Comparison of ENCODE assay signal across 9 cellular contexts in the genomic region with DNA sequence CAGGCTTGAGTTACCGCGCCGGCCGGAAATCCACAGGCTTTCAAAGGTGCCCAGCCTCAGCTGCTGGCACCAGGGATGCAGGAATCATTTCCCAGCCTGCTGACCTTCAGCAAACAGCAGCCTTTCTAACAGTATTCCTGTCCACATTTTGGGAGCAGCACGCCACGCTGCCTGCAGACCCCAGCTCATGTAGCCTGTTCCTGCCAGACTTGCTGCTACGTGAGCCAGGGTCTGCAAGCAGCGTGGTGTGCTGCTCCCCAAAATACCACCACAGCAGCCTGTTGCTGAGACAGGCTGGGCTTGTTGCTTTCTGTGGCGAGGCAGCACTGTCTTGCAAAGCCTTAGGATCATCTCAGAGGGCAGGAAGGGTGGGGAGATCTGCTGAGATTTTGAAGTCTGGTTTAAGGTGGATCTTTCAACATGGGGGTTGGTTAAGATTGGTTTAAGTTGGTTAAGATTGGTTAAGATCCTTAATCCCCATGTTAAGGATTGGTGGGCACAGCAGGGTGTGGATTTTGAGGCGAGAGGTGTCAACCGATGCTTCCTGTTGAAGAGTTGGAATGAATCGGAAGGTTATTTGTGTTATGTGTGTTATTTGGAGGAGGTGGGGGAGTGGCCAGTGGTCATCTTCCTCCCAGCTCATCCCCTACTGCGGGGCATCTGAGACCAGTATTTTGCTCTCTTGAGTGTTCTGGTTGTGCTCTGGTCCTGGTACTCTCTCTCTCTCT. TPM values are rescaled to one million over a fixed set of nuclear protein-coding genes. Genes with fewer than 3 reads are reported as not detected.
DNase-seq lines count a peak whose midpoint lies in the region; ATAC-seq, FAIRE-seq and TF ChIP-seq lines count a peak whose summit lies in the region.
"Had no signal": no experiment of that assay in that cellular context is flagged by ENCODE, and none has a peak within 500 bp of the region (broad histone marks: within the 10 kb centered on the region; RNA-seq: fewer than 3 reads in every experiment).

No MANE protein-coding gene starts in this region.

- H3K9me3 ChIP-seq in K562 (replicated peaks; ENCODE audit: control insufficient read depth, insufficient read depth, low read depth, low read length) (no peaks in the 10 kb centered on the region), suprapubic skin (no peaks in the 10 kb centered on the region)

- DNase-seq in NCI-H748 (lab: John Stamatoyannopoulos, UW; ENCODE audit: unreplicated experiment) (peak; percentile 27), NCI-H748 treated with DMSO at 0.1 percent for 48 hours (lab: John Stamatoyannopoulos, UW) (no peak), K562 (ENCODE audit: extremely low read depth in 1 of 4, low spot score in 3 of 4) (no peak), left kidney (ENCODE audit: low read depth, low spot score) (peak; percentile 80), suprapubic skin (ENCODE audit: low spot score in 2 of 2) (no peak), T-helper 9 cell (no peak), NCI-H1092 treated with DMSO at 0.1 percent for 48 hours (lab: John Stamatoyannopoulos, UW) (no peak)
- DNase-seq: GOT3 had no signal

- peak overlapping the region in 1 of 2 experiments; percentile 83; a peak in 2 of 4 replicates for H3K9ac ChIP-seq in K562 (ENCODE audit: insufficient read depth in 1 of 2, low read depth in 2 of 2, low read length in 2 of 2)

- H3K4me3 ChIP-seq in K562 = no peak overlapping the region
- H3K4me3 ChIP-seq in suprapubic skin = peak overlapping the region; percentile 25

- CTCF ChIA-PET in K562 (lab: Yijun Ruan, JAX; ENCODE audit: low intra/inter-chr PET ratio) = interaction anchor here (0.5 to 2.4 kb wide), 8 partner anchors 13 to 767 kb away, joined by 3 to 22 read pairs (median 4); no protein-coding TSS in a partner anchor

- intact Hi-C loops in K562 (cut with micrococcal nuclease) = loop anchor here (1.0 to 5.0 kb wide), 4 partner anchors 35 to 121 kb away; no protein-coding TSS in a partner anchor

- H3K27me3 ChIP-seq in K562 (ENCODE audit: control insufficient read depth in 2 of 2, insufficient read depth in 2 of 2, low read length in 2 of 2) (no peaks in the 10 kb centered on the region), suprapubic skin (no peaks in the 10 kb centered on the region)

- no peaks in the 10 kb centered on the region for H3K79me2 ChIP-seq in K562 (ENCODE audit: control insufficient read depth, insufficient read depth, low read length)

- no peaks in the 10 kb centered on the region for H4K20me1 ChIP-seq in K562 (replicated peaks; ENCODE audit: control insufficient read depth, insufficient read depth, low read length)

- H3K4me1 ChIP-seq in K562 (replicated peaks in 1 of 2; ENCODE audit: control insufficient read depth in 2 of 2, insufficient read depth in 2 of 2, low read length in 2 of 2) (peaks cover 24 to 51% of the 10 kb centered on the region in 2 experiments; a peak in 4 of 5 replicates), suprapubic skin (peaks cover 23% of the 10 kb centered on the region)

- H3K9me1 ChIP-seq in K562 (ENCODE audit: control insufficient read depth, insufficient read depth, low read length) = peaks cover 5% of the 10 kb centered on the region

- H3K36me3 ChIP-seq in K562 (ENCODE audit: control insufficient read depth, insufficient read depth, low read length) (no peaks in the 10 kb centered on the region), suprapubic skin (peaks cover 16% of the 10 kb centered on the region)

- no peak for TF ChIP-seq RAD21 in K562 (CRISPR knock-in tag; conservative IDR thresholded peaks at IDR 0.05 in 1 of 2, IDR thresholded peaks at IDR 0.05 in 1 of 2)

- WGBS in K562 (ENCODE audit: insufficient coverage, low coverage, missing lambda C conversion rate) = 69% methylated on average over 13 of the region's 13 CpGs
- 89% methylated on average over 10 of the region's 13 CpGs for WGBS in suprapubic skin

- peak overlapping the region; percentile 43; the same call in 1 of the 2 replicates for H3K4me2 ChIP-seq in K562 (ENCODE audit: insufficient read depth, low read length)

- no peak for ATAC-seq in K562
- no peak for ATAC-seq in HG03095 (IDR thresholded peaks at IDR 0.05; ENCODE audit: unreplicated experiment)

- FAIRE-seq in K562 (lab: Jason Lieb, UNC) = peak; percentile 6

- TF ChIP-seq CTCF in K562 (IDR thresholded peaks at IDR 0.05 in 2 of 3, conservative IDR thresholded peaks at IDR 0.05 in 1 of 3; ENCODE audit: insufficient read depth in 2 of 3, low read depth in 1 of 3, low read length in 3 of 3) (no peak), suprapubic skin (IDR thresholded peaks at IDR 0.05) (no peak)

- H3K27ac ChIP-seq in K562 (ENCODE audit: extremely low read depth, low read depth, low read length) = no peak overlapping the region
- no peak overlapping the region for H3K27ac ChIP-seq in suprapubic skin

- no TSS peak for BruUV-seq in K562 (replicated peaks; lab: Mats Ljungman, UMichigan)

- TF ChIP-seq EP300 in K562 (IDR thresholded peaks at IDR 0.05; ENCODE audit: low read length) (no peak), suprapubic skin (IDR thresholded peaks at IDR 0.05) (no peak)

- POLR2A ChIA-PET in K562 (lab: Yijun Ruan, JAX) = interaction anchor here (0.6 to 1.3 kb wide), 7 partner anchors 10 to 1685 kb away, joined by 3 to 5 read pairs (median 3); no protein-coding TSS in a partner anchor

- in situ Hi-C loops in K562 (cut with MboI) = loop anchor here (5.0 kb wide), 1 partner anchor 130 kb away; a partner anchor contains a TSS

- TF ChIP-seq POLR2A in K562 (conservative IDR thresholded peaks at IDR 0.05) (no peak), suprapubic skin (IDR thresholded peaks at IDR 0.05) (no peak)

- H2AFZ ChIP-seq in K562 (ENCODE audit: low read depth, low read length) = peak overlapping the region; percentile 74

TF ChIP-seq in K562, 482 proteins besides CTCF, POLR2A, EP300 and RAD21 (continues in another document):
- TF ChIP-seq MECOM (CRISPR knock-in tag; IDR thresholded peaks at IDR 0.05) (peak; percentile 32; the same call in 1 of the 2 replicates), SNRNP70 (optimal IDR thresholded peaks at IDR 0.05; ENCODE audit: low read depth, low read length) (no peak)
- TF ChIP-seq, protein P1, sequence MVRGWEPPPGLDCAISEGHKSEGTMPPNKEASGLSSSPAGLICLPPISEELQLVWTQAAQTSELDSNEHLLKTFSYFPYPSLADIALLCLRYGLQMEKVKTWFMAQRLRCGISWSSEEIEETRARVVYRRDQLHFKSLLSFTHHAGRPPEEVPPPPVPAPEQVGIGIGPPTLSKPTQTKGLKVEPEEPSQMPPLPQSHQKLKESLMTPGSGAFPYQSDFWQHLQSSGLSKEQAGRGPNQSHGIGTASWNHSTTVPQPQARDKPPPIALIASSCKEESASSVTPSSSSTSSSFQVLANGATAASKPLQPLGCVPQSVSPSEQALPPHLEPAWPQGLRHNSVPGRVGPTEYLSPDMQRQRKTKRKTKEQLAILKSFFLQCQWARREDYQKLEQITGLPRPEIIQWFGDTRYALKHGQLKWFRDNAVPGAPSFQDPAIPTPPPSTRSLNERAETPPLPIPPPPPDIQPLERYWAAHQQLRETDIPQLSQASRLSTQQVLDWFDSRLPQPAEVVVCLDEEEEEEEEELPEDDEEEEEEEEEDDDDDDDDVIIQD (CRISPR knock-in tag; IDR thresholded peaks at IDR 0.05) = no peak
- TF ChIP-seq, protein P2, sequence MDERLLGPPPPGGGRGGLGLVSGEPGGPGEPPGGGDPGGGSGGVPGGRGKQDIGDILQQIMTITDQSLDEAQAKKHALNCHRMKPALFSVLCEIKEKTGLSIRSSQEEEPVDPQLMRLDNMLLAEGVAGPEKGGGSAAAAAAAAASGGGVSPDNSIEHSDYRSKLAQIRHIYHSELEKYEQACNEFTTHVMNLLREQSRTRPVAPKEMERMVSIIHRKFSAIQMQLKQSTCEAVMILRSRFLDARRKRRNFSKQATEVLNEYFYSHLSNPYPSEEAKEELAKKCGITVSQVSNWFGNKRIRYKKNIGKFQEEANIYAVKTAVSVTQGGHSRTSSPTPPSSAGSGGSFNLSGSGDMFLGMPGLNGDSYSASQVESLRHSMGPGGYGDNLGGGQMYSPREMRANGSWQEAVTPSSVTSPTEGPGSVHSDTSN (CRISPR knock-in tag; IDR thresholded peaks at IDR 0.05; ENCODE audit: low read depth) = no peak
- TF ChIP-seq, protein P2 (tag; conservative IDR thresholded peaks at IDR 0.05; ENCODE audit: low read depth) = no peak

RNA-seq across cellular contexts. Expression of a gene that starts 12.9 kb away (rescaled TPM):
- 2.2 and 5.8 TPM in 2 replicates for total RNA-seq in K562 (2011; cell fraction: chromatin; rRNA removed; ENCODE audit: low replicate concordance)
- total RNA-seq in K562 (2011; cell fraction: nucleolus; rRNA removed) = 5.3 and 5.8 TPM in 2 replicates
- 3.4 and 3.7 TPM in 2 replicates for total RNA-seq in K562 (2011; cell fraction: nucleoplasm; rRNA removed)
- total RNA-seq in K562 (2014; rRNA removed) (0.32 and 0.33 TPM in 2 replicates), K562 (2014; rRNA removed; fragmentation: Illumina TruSeq; extraction: Trizol) (0.25 and 0.32 TPM in 2 replicates), K562 (2015; rRNA removed; fragmentation: Illumina TruSeq; extraction: Trizol) (0.23 and 0.36 TPM in 2 replicates), K562 (2021) (0.71 and 0.81 TPM in 2 replicates), suprapubic skin (10 to 100 TPM; 18.1 to 50.5 (median 27.7) TPM)
- polyA plus RNA-seq in K562 (2011; rRNA removed) (0.29 and 1.6 TPM in 2 replicates), K562 (2014; fragmentation: Illumina TruSeq; extraction: Trizol) (0.17 and 0.52 TPM in 2 replicates), K562 (2014; fragmentation: Nextera tagmentation; extraction: Ambion mirVana) (under 1 TPM; 0.06 TPM), K562 (2014; rRNA removed) (0.13 and 1.1 TPM in 2 replicates)
- polyA plus RNA-seq in K562 (2011; cell fraction: cytosol; rRNA removed) = 0.46 and 1.1 TPM in 2 replicates
- 5.6 and 13.1 TPM in 2 replicates for polyA plus RNA-seq in K562 (2011; cell fraction: nucleus; rRNA removed)
- 0.79 and 3.1 TPM in 2 replicates for polyA plus RNA-seq in K562 (2012)
- polyA minus RNA-seq in K562 (2011; rRNA and poly(A)+ RNA removed) = 0.70 and 0.93 TPM in 2 replicates
- polyA minus RNA-seq in K562 (2011; cell fraction: cytosol; rRNA and poly(A)+ RNA removed) = not detected in 2 replicates
- polyA minus RNA-seq in K562 (2011; cell fraction: nucleus; rRNA and poly(A)+ RNA removed) = 1.2 and 5.1 TPM in 2 replicates

Comparison
In these comparisons a context has a peak if more than half of its experiments do, and no peak if none do; other contexts are left out.
1. DNase-seq: peak in NCI-H748 (single experiment) and left kidney (single experiment); none in NCI-H748 treated with DMSO at 0.1 percent for 48 hours (single experiment), K562 (0 of 4), suprapubic skin (0 of 2), T-helper 9 cell (single experiment) and NCI-H1092 treated with DMSO at 0.1 percent for 48 hours (single experiment).